Comparison of ENCODE assay signal across 8 cellular contexts in genomic region chr21:17793675-17794123, GRCh38. TPM values are rescaled to one million over a fixed set of nuclear protein-coding genes. Genes with fewer than 3 reads are reported as not detected.
DNase-seq lines count a peak whose midpoint lies in the region; ATAC-seq and TF ChIP-seq lines count a peak whose summit lies in the region.

No MANE protein-coding gene starts in this region.

- peaks cover 18% of the 10 kb centered on the region for H3K36me3 ChIP-seq in OCI-LY3 (replicated peaks; ENCODE audit: low read depth, low read length)
- no peaks in the 10 kb centered on the region for H3K36me3 ChIP-seq in transverse colon

- peaks cover 6% of the 10 kb centered on the region; the same call in 1 of the 2 replicates for H3K79me2 ChIP-seq in OCI-LY3 (ENCODE audit: low read length)

- H3K4me1 ChIP-seq in OCI-LY3 (ENCODE audit: low read length) (peaks cover 28% of the 10 kb centered on the region), transverse colon (peaks cover 0 to 29% (median 0%) of the 10 kb centered on the region in 4 donors)

- no peak overlapping the region for H2AFZ ChIP-seq in OCI-LY3 (ENCODE audit: low read depth, low read length)

- no peaks in the 10 kb centered on the region for H3K27me3 ChIP-seq in OCI-LY3 (ENCODE audit: low read depth, low read length)
- no peaks in the 10 kb centered on the region for H3K27me3 ChIP-seq in transverse colon

- no peak for TF ChIP-seq POLR2A in transverse colon (IDR thresholded peaks at IDR 0.05)

- H3K9me3 ChIP-seq in OCI-LY3 (ENCODE audit: insufficient read depth, low read length) (no peaks in the 10 kb centered on the region), transverse colon (no peaks in the 10 kb centered on the region)

- ATAC-seq in GM18511 (IDR thresholded peaks at IDR 0.05; ENCODE audit: unreplicated experiment) (peak; percentile 72), HG02571 (IDR thresholded peaks at IDR 0.05; ENCODE audit: unreplicated experiment) (peak; percentile 63)

- in situ Hi-C loops in transverse colon (cut with MboI; ENCODE audit: low pct_ligation_motif_present in 1 of 4, low pct_unique_long_range_greater_than_20kb in 1 of 4, low sequenced_read_pairs in 3 of 4), result no loop called here

- H3K9ac ChIP-seq in OCI-LY3 (ENCODE audit: low read length), result peak overlapping the region; percentile 44; the same call in 1 of the 2 replicates

- no peak for TF ChIP-seq CTCF in OCI-LY3 (IDR thresholded peaks at IDR 0.05; ENCODE audit: low read depth, low read length)
- TF ChIP-seq CTCF in transverse colon (IDR thresholded peaks at IDR 0.05), result no peak

- H3K4me2 ChIP-seq in OCI-LY3 (ENCODE audit: low read length), result peak overlapping the region; percentile 75

- no peaks in the 10 kb centered on the region for H4K20me1 ChIP-seq in OCI-LY3 (ENCODE audit: insufficient read depth, low read length)

- WGBS in transverse colon (ENCODE audit: low coverage in 1 of 2), 2 donors, result 27 to 29% methylated on average over 1 of the region's 1 CpG

- intact Hi-C loops in transverse colon (cut with DNase I; ENCODE audit: low total_unique reads), result no loop called here

- H3K4me3 ChIP-seq in OCI-LY3 (ENCODE audit: low read length) (peak overlapping the region; percentile 61), transverse colon (peak overlapping the region in 2 of 4 donors; percentile 11 to 41)

- no peak for TF ChIP-seq EP300 in transverse colon (IDR thresholded peaks at IDR 0.05; ENCODE audit: low read depth)

- DNase-seq in foreskin melanocyte, result peak; percentile 35
- DNase-seq in transverse colon, result no peak
- DNase-seq in HT-29 (ENCODE audit: low spot score), result no peak
- DNase-seq in NCI-H446 (lab: John Stamatoyannopoulos, UW), result no peak
- no peak for DNase-seq in NCI-H748 (lab: John Stamatoyannopoulos, UW; ENCODE audit: unreplicated experiment)

- H3K27ac ChIP-seq in OCI-LY3 (ENCODE audit: low read length) (peak overlapping the region; percentile 63), transverse colon (peak overlapping the region; percentile 39 to 67 (median 59))

RNA-seq across cellular contexts. Expression of gene C21orf91, which starts 25.5 kb away (rescaled TPM):
- total RNA-seq in transverse colon, result 10 to 100 TPM in 1 of 4 donors, 1 to 10 TPM in 3; 3.2 to 10.8 (median 5.6) TPM
- 0.94 and 2.7 TPM in 2 replicates for total RNA-seq in HT-29 (2014; rRNA removed; shearing (Covaris generic))
